Comparison of ENCODE assay signal across 8 cellular contexts in the genomic region with DNA sequence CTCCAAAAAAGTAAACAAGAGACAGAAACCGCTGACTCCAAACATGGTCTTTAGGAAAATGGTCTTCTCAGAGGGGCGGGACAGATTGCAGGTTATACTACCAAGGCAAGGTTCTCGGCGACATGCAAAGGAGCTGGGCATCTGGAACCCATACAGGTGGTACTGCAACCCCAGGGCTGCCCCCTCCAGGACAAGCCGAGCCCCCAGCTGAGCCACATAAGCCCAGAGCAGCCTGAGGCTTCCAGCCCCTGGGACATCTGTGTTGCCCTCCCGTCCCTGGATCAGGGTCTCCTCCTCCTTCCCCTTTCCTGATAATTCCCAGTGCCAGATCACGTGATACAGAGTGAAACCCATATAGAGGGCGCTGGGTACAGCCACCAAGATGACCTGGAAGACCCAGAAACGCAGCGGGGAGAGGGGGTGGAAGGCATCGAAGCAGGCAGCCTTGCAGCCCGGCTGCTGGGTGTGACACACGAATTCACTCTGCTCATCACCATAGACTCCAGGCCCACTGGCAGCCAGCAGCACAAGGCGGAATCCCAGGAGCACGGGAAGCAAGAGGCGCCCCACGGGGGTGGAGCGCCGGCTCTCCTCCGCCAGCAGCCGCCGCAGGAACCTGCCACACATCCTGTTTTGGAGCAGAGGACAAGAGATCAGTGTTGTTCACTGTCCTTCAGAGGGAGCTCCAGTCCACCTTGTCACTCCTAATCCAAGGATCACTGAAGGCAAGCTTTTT. TPM values are rescaled to one million over a fixed set of nuclear protein-coding genes. Genes with fewer than 3 reads are reported as not detected.
DNase-seq lines count a peak whose midpoint lies in the region; ATAC-seq and TF ChIP-seq lines count a peak whose summit lies in the region.

A gene with protein sequence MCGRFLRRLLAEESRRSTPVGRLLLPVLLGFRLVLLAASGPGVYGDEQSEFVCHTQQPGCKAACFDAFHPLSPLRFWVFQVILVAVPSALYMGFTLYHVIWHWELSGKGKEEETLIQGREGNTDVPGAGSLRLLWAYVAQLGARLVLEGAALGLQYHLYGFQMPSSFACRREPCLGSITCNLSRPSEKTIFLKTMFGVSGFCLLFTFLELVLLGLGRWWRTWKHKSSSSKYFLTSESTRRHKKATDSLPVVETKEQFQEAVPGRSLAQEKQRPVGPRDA (minus strand): TSS at position 627 of the 736 bp plus-strand sequence. CDS start 0 bp downstream, at position 627.

- TF ChIP-seq CTCF in AG04450 (IDR thresholded peaks at IDR 0.05; ENCODE audit: low read depth, low read length) (peak; percentile 29), GM13977 (IDR thresholded peaks at IDR 0.05; ENCODE audit: extremely low read depth, insufficient read depth, missing control alignments) (peak; percentile 33), lung (IDR thresholded peaks at IDR 0.05; ENCODE audit: control extremely low read depth, extremely low read depth) (peak; percentile 33)

- in situ Hi-C loops in GM13977 (cut with MboI; ENCODE audit: low pct_unique_long_range_greater_than_20kb, low sequenced_read_pairs, unreplicated experiment), result no loop called here

- peaks cover 14% of the 10 kb centered on the region for H3K4me1 ChIP-seq in effector memory CD4-positive, alpha-beta T cell (ENCODE audit: control insufficient read depth, insufficient read depth, low read length, poor library complexity, severe bottlenecking)
- H3K4me1 ChIP-seq in lung (ENCODE audit: control insufficient read depth in 2 of 2, insufficient read depth in 2 of 2, low read length in 2 of 2), result no peaks in the 10 kb centered on the region

- peak; percentile 61 to 79 for ATAC-seq in activated CD4-positive, CD25-positive, alpha-beta regulatory T cell treated with anti-CD3 and anti-CD28 coated beads, Interleukin-2, amount 50 U/mL, for 24 hours
- ATAC-seq in lung (ENCODE audit: insufficient read depth, low FRiP score) (peak; percentile 77), GM18858 (IDR thresholded peaks at IDR 0.05; ENCODE audit: unreplicated experiment) (no peak)
- ATAC-seq in stimulated activated naive CD8-positive, alpha-beta T cell treated with anti-CD3 and anti-CD28 coated beads, Interleukin-15, Interleukin-2, amounts not matched to agents 100 U/mL and 50 U/mL, for 24 hours, result peak; percentile 86

- no peak for DNase-seq in AG04450 (ENCODE audit: low read depth, low spot score)
- peak; percentile 48 for DNase-seq in GM13977 (ENCODE audit: low spot score)
- peak; percentile 51 for DNase-seq in NCI-H2196 treated with DMSO at 0.1 percent for 48 hours (lab: John Stamatoyannopoulos, UW; ENCODE audit: unreplicated experiment)
- DNase-seq in effector memory CD4-positive, alpha-beta T cell, result peak in 1 of 3 donors; percentile 11
- DNase-seq in lung (ENCODE audit: low spot score), result peak; percentile 54
- DNase-seq in stimulated activated naive CD8-positive, alpha-beta T cell treated with anti-CD3 and anti-CD28 coated beads, Interleukin-15, Interleukin-2, amounts not matched to agents 100 U/mL and 50 U/mL, for 24 hours, result peak; percentile 53

- H3K27ac ChIP-seq in AG04450 (ENCODE audit: low read depth, low read length), result no peak within 1 kb of the TSS
- H3K27ac ChIP-seq in effector memory CD4-positive, alpha-beta T cell (ENCODE audit: insufficient read depth, low read length, poor library complexity, severe bottlenecking), result no peak within 1 kb of the TSS
- peak within 1 kb of the TSS; percentile 24 to 32 for H3K27ac ChIP-seq in lung (ENCODE audit: low read depth in 1 of 2, low read length in 1 of 2)

- peak within 1 kb of the TSS; percentile 31 for H3K4me3 ChIP-seq in AG04450 (ENCODE audit: low read depth, low read length)
- H3K4me3 ChIP-seq in effector memory CD4-positive, alpha-beta T cell (ENCODE audit: insufficient read depth, low read depth, low read length, poor library complexity, severe bottlenecking), result peak within 1 kb of the TSS; percentile 44
- H3K4me3 ChIP-seq in lung, result no peak within 1 kb of the TSS

- no peaks in the 10 kb centered on the region for H3K36me3 ChIP-seq in effector memory CD4-positive, alpha-beta T cell (ENCODE audit: control insufficient read depth, insufficient read depth, low read length)
- no peaks in the 10 kb centered on the region for H3K36me3 ChIP-seq in lung (ENCODE audit: control insufficient read depth in 2 of 2, insufficient read depth in 2 of 2, low read length in 2 of 2)

- CTCF ChIA-PET in AG04450 (lab: Charles Lee), result interaction anchor here (1.0 to 1.8 kb wide), 3 partner anchors 10 to 15 kb away, joined by 3 to 8 read pairs (median 3); partner anchors contain the start of gene TRIM4

- H3K9me3 ChIP-seq in AG04450 (ENCODE audit: control insufficient read depth, insufficient read depth, low read length) (no peaks in the 10 kb centered on the region), lung (ENCODE audit: control insufficient read depth in 2 of 2, insufficient read depth in 1 of 2, low read length in 1 of 2) (no peaks in the 10 kb centered on the region)
- no peaks in the 10 kb centered on the region for H3K9me3 ChIP-seq in effector memory CD4-positive, alpha-beta T cell (ENCODE audit: control insufficient read depth, low read length)

- POLR2A ChIA-PET in AG04450 (lab: Yijun Ruan, JAX), result interaction anchor here (1.0 kb wide), 1 partner anchor 10 kb away, joined by 6 read pairs; the partner anchor contains the start of gene TRIM4

- 18 to 21% methylated on average over 22 of the region's 22 CpGs for WGBS in lung, 2 donors

- H3K27me3 ChIP-seq in AG04450 (ENCODE audit: control insufficient read depth, insufficient read depth, low read length) (peaks cover 14% of the 10 kb centered on the region), lung (ENCODE audit: control insufficient read depth, insufficient read depth) (no peaks in the 10 kb centered on the region)
- H3K27me3 ChIP-seq in effector memory CD4-positive, alpha-beta T cell (replicated peaks; ENCODE audit: control insufficient read depth, insufficient read depth, low read length, poor library complexity, severe bottlenecking), result peaks cover 4% of the 10 kb centered on the region

RNA-seq across cellular contexts. Expression of the gene that starts here (rescaled TPM):
- polyA plus RNA-seq in AG04450 (2011; rRNA removed) (not detected in 2 replicates), lung (under 1 TPM; 0.07 to 0.22 TPM)
- polyA minus RNA-seq in AG04450 (2011; rRNA and poly(A)+ RNA removed), result not detected in 2 replicates
- under 1 TPM in 1 of 2 donors, not detected in 1; 0.31 TPM for total RNA-seq in lung

Comparison
In these comparisons a context has a peak if more than half of its experiments do, and no peak if none do; other contexts are left out.
1. Peak in DNase-seq, ATAC-seq and H3K27ac ChIP-seq in lung; RNA of the gene not detected or under 1 TPM.